ENCODE assay signal across 8 cellular contexts in genomic region chr11:63610604-63611394, GRCh38. TPM values are rescaled to one million over a fixed set of nuclear protein-coding genes. Genes with fewer than 3 reads are reported as not detected.
DNase-seq lines count a peak whose midpoint lies in the region; ATAC-seq, FAIRE-seq and TF ChIP-seq lines count a peak whose summit lies in the region.

No MANE protein-coding gene starts in this region.

- no peak overlapping the region for H3K27ac Mint-ChIP-seq in activated CD8-positive, alpha-beta T cell treated with anti-CD3 and anti-CD28 coated beads for 36 hours

- H3K4me1 Mint-ChIP-seq in activated CD8-positive, alpha-beta T cell treated with anti-CD3 and anti-CD28 coated beads for 36 hours (ENCODE audit: low read depth) = peaks cover 26% of the 10 kb centered on the region

- no peak overlapping the region for H3K4me3 ChIP-seq in esophagus muscularis mucosa

- intact Hi-C loops in esophagus muscularis mucosa (cut with DNase I) = loop anchor here (5.0 kb wide), 1 partner anchor 38 kb away; no protein-coding TSS in a partner anchor
- intact Hi-C loops in activated CD8-positive, alpha-beta T cell treated with anti-CD3 and anti-CD28 coated beads for 36 hours (cut with micrococcal nuclease) = loop anchor here (10.0 kb wide), 1 partner anchor 46 kb away; the partner anchor contains the start of gene PLAAT2

- DNase-seq in H54 (ENCODE audit: insufficient read length, low spot score) (peak; percentile 30), NCI-H69 (lab: John Stamatoyannopoulos, UW) (peak; percentile 86), esophagus muscularis mucosa (ENCODE audit: extremely low spot score) (no peak), putamen (ENCODE audit: low spot score) (peak; percentile 69)
- DNase-seq in stimulated activated CD4-positive, alpha-beta T cell treated with anti-CD3 and anti-CD28 coated beads, Interleukin-2, amount 100 ng/mL, for 24 hours = no peak
- DNase-seq in activated CD8-positive, alpha-beta T cell treated with anti-CD3 and anti-CD28 coated beads for 36 hours = no peak
- no peak for DNase-seq in activated CD4-positive, alpha-beta T cell treated with anti-CD3 and anti-CD28 coated beads, Interleukin-2, amount 50 U/mL, for 48 hours
- DNase-seq in NK-92 treated with Interleukin-12 subunit alpha and Interleukin-12 subunit beta, amount 100 ng/mL, for 24 hours (lab: John Stamatoyannopoulos, UW) = no peak

- WGBS in esophagus muscularis mucosa = 70% methylated on average over 14 of the region's 14 CpGs

- CTCF ChIA-PET in activated CD8-positive, alpha-beta T cell treated with anti-CD3 and anti-CD28 coated beads for 36 hours (lab: Charles Lee) = no interaction called here

- POLR2A ChIA-PET in activated CD8-positive, alpha-beta T cell treated with anti-CD3 and anti-CD28 coated beads for 36 hours (lab: Charles Lee) = no interaction called here

- H3K27ac ChIP-seq in esophagus muscularis mucosa (replicated peaks in 1 of 4) = peak overlapping the region; percentile 51 to 92 (median 68)

- peaks cover 0 to 6% (median 1%) of the 10 kb centered on the region in 4 donors for H3K36me3 ChIP-seq in esophagus muscularis mucosa

- no peaks in the 10 kb centered on the region for H3K27me3 Mint-ChIP-seq in activated CD8-positive, alpha-beta T cell treated with anti-CD3 and anti-CD28 coated beads for 36 hours

- H3K4me1 ChIP-seq in esophagus muscularis mucosa = peaks cover 39 to 60% (median 53%) of the 10 kb centered on the region in 4 donors

- no peak for ATAC-seq in activated CD8-positive, alpha-beta T cell treated with anti-CD3 and anti-CD28 coated beads for 36 hours

- TF ChIP-seq POLR2A in H54 (IDR thresholded peaks at IDR 0.05; ENCODE audit: low read depth, low read length) (no peak), esophagus muscularis mucosa (IDR thresholded peaks at IDR 0.05; ENCODE audit: low read depth) (no peak)

- no peaks in the 10 kb centered on the region for H3K36me3 Mint-ChIP-seq in activated CD8-positive, alpha-beta T cell treated with anti-CD3 and anti-CD28 coated beads for 36 hours (ENCODE audit: low read depth)

- TF ChIP-seq CTCF in esophagus muscularis mucosa (IDR thresholded peaks at IDR 0.05) = no peak
- no peak for TF ChIP-seq CTCF in activated CD8-positive, alpha-beta T cell treated with anti-CD3 and anti-CD28 coated beads for 36 hours (IDR thresholded peaks at IDR 0.05)

- no peak for TF ChIP-seq EP300 in esophagus muscularis mucosa (IDR thresholded peaks at IDR 0.05)

- no peaks in the 10 kb centered on the region for H3K27me3 ChIP-seq in esophagus muscularis mucosa

- no peak overlapping the region for H3K4me3 Mint-ChIP-seq in activated CD8-positive, alpha-beta T cell treated with anti-CD3 and anti-CD28 coated beads for 36 hours

- no peaks in the 10 kb centered on the region for H3K9me3 Mint-ChIP-seq in activated CD8-positive, alpha-beta T cell treated with anti-CD3 and anti-CD28 coated beads for 36 hours

- no peak for FAIRE-seq in H54 (lab: Jason Lieb, UNC)

- no peaks in the 10 kb centered on the region for H3K9me3 ChIP-seq in esophagus muscularis mucosa

RNA-seq across cellular contexts. Expression of gene PLAAT3, which starts 3.4 kb away (rescaled TPM):
- total RNA-seq in esophagus muscularis mucosa = 10 to 100 TPM; 40.3 to 74.8 (median 54.4) TPM
- total RNA-seq in activated CD8-positive, alpha-beta T cell treated with anti-CD3 and anti-CD28 coated beads for 36 hours = 1 to 10 TPM; 4.8 to 6.5 TPM

RNA-seq across cellular contexts. Expression of gene PLAAT2, which starts 47.6 kb away (rescaled TPM):
- total RNA-seq in esophagus muscularis mucosa = not detected
- total RNA-seq in activated CD8-positive, alpha-beta T cell treated with anti-CD3 and anti-CD28 coated beads for 36 hours = under 1 TPM in 1 of 2 experiments, not detected in 1; 0.38 TPM

Comparison
In these comparisons a context has a peak if more than half of its experiments do, and no peak if none do; other contexts are left out.
1. DNase-seq: peak in H54 (single experiment), NCI-H69 (single experiment) and putamen (single experiment); none in esophagus muscularis mucosa (single experiment), stimulated activated CD4-positive, alpha-beta T cell treated with anti-CD3 and anti-CD28 coated beads, Interleukin-2, amount 100 ng/mL, for 24 hours (0 of 2), activated CD8-positive, alpha-beta T cell treated with anti-CD3 and anti-CD28 coated beads for 36 hours (single experiment), activated CD4-positive, alpha-beta T cell treated with anti-CD3 and anti-CD28 coated beads, Interleukin-2, amount 50 U/mL, for 48 hours (0 of 2) and NK-92 treated with Interleukin-12 subunit alpha and Interleukin-12 subunit beta, amount 100 ng/mL, for 24 hours (single experiment).
2. RNA of gene PLAAT3, which starts 3.4 kb away (total RNA-seq): 40.3 to 74.8 TPM in esophagus muscularis mucosa; 4.8 to 6.5 TPM in activated CD8-positive, alpha-beta T cell treated with anti-CD3 and anti-CD28 coated beads for 36 hours; every median in the first group is over 4 times any median in the second.